8 cellular contexts compared by ENCODE assay signal in genomic region chr7:601573-602340, GRCh38.
DNase-seq lines count a peak whose midpoint lies in the region; ATAC-seq and TF ChIP-seq lines count a peak whose summit lies in the region.

No MANE protein-coding gene starts in this region.

- H2AK5ac ChIP-seq in trophoblast cell (ENCODE audit: low read length) = no peak overlapping the region

- TF ChIP-seq CTCF in transverse colon (IDR thresholded peaks at IDR 0.05) = no peak

- H3K4me1 ChIP-seq in trophoblast cell (ENCODE audit: control insufficient read depth in 1 of 2, insufficient read depth in 2 of 2, low read length in 2 of 2) (peaks cover 4 to 5% of the 10 kb centered on the region in 2 experiments), transverse colon (peaks cover 4 to 35% (median 8%) of the 10 kb centered on the region in 4 donors)

- H3K27ac ChIP-seq in trophoblast cell (ENCODE audit: low read depth, low read length) (no peak overlapping the region), transverse colon (peak overlapping the region; percentile 68 to 85 (median 81))

- H3K14ac ChIP-seq in trophoblast cell (ENCODE audit: low read length) = no peak overlapping the region

- H3K27me3 ChIP-seq in trophoblast cell (ENCODE audit: insufficient read depth, low read length) = no peaks in the 10 kb centered on the region
- H3K27me3 ChIP-seq in transverse colon = no peaks in the 10 kb centered on the region

- ATAC-seq in HG02759 (IDR thresholded peaks at IDR 0.05; ENCODE audit: unreplicated experiment) (peak; percentile 56), GM21360 (IDR thresholded peaks at IDR 0.05; ENCODE audit: unreplicated experiment) (no peak)

- H3K9ac ChIP-seq in trophoblast cell (ENCODE audit: low read length) = no peak overlapping the region

- H3K4me3 ChIP-seq in trophoblast cell (ENCODE audit: low read depth, low read length) = no peak overlapping the region
- H3K4me3 ChIP-seq in transverse colon = no peak overlapping the region

- H3K79me1 ChIP-seq in trophoblast cell (ENCODE audit: low read length) = no peaks in the 10 kb centered on the region

- no peak overlapping the region for H2BK120ac ChIP-seq in trophoblast cell (ENCODE audit: insufficient read depth, low read length, poor library complexity)

- H4K91ac ChIP-seq in trophoblast cell (ENCODE audit: low read depth, low read length) = no peak overlapping the region

- TF ChIP-seq POLR2A in transverse colon (IDR thresholded peaks at IDR 0.05) = no peak

- H2AFZ ChIP-seq in trophoblast cell (ENCODE audit: insufficient read depth, low read length, poor library complexity) = no peak overlapping the region

- H2BK12ac ChIP-seq in trophoblast cell (ENCODE audit: low read length) = no peak overlapping the region

- in situ Hi-C loops in transverse colon (cut with MboI; ENCODE audit: low pct_ligation_motif_present in 1 of 4, low pct_unique_long_range_greater_than_20kb in 1 of 4, low sequenced_read_pairs in 3 of 4) = no loop called here

- intact Hi-C loops in transverse colon (cut with DNase I; ENCODE audit: low total_unique reads) = no loop called here

- H3K36me3 ChIP-seq in trophoblast cell (ENCODE audit: control insufficient read depth in 1 of 2, insufficient read depth in 2 of 2, low read length in 2 of 2) = no peaks in the 10 kb centered on the region
- H3K36me3 ChIP-seq in transverse colon = no peaks in the 10 kb centered on the region

- TF ChIP-seq EP300 in transverse colon (IDR thresholded peaks at IDR 0.05; ENCODE audit: low read depth) = no peak

- H3K4me2 ChIP-seq in trophoblast cell (ENCODE audit: low read length) = no peak overlapping the region

- H3K4ac ChIP-seq in trophoblast cell (ENCODE audit: low read depth, low read length) = no peak overlapping the region

- no CpG with 5 or more reads among the region's 39 CpGs for WGBS in trophoblast cell (ENCODE audit: extremely low coverage, insufficient coverage, insufficient read length)
- WGBS in transverse colon (ENCODE audit: low coverage in 1 of 2), 2 donors = 46% methylated on average over 24 of the region's 39 CpGs; no CpG with 5 or more reads in 1 of the 2 donors

- H3K18ac ChIP-seq in trophoblast cell (ENCODE audit: low read length) = no peak overlapping the region

- H4K12ac ChIP-seq in trophoblast cell (ENCODE audit: low read depth, low read length) = no peak overlapping the region

- no peak overlapping the region for H4K8ac ChIP-seq in trophoblast cell (ENCODE audit: low read depth, low read length)

- no peaks in the 10 kb centered on the region for H3K79me2 ChIP-seq in trophoblast cell (ENCODE audit: control insufficient read depth, insufficient read depth, low read length, poor library complexity)

- H3K23ac ChIP-seq in trophoblast cell (ENCODE audit: low read length) = no peak overlapping the region

- DNase-seq in EH (ENCODE audit: low read depth) = peak; percentile 16
- DNase-seq in activated CD4-positive, CD25-positive, alpha-beta regulatory T cell treated with anti-CD3 and anti-CD28 coated beads, Interleukin-2, amount 50 U/mL, for 16 hours (ENCODE audit: low read depth, low spot score) = peak; percentile 70
- DNase-seq in central memory CD4-positive, alpha-beta T cell = peak; percentile 78
- DNase-seq in trophoblast cell = peak; percentile 31 to 42
- DNase-seq in transverse colon = peak; percentile 61
- no peak for DNase-seq in NK-92 treated with Interleukin-12 subunit alpha and Interleukin-12 subunit beta, amount 100 ng/mL, for 24 hours (lab: John Stamatoyannopoulos, UW)

- no peak overlapping the region for H2BK5ac ChIP-seq in trophoblast cell (ENCODE audit: low read depth, low read length, poor library complexity)

- H3K9me3 ChIP-seq in trophoblast cell (ENCODE audit: insufficient read depth, low read depth, low read length) (no peaks in the 10 kb centered on the region), transverse colon (no peaks in the 10 kb centered on the region)
